In genomic region chr2:217307023-217307422, GRCh38 we compare ENCODE assay signal across 24 cellular contexts.
DNase-seq lines count a peak whose midpoint lies in the region.
"Had no signal": no experiment of that assay in that cellular context is flagged by ENCODE, and none has a peak within 500 bp of the region (broad histone marks: within the 10 kb centered on the region; RNA-seq: fewer than 3 reads in every experiment).

No MANE protein-coding gene starts in this region.

- DNase-seq in NCI-H1417 (lab: John Stamatoyannopoulos, UW) (peak in 2 of 3 experiments; percentile 2 to 9), NCI-H1417 treated with DMSO at 0.1 percent for 48 hours (lab: John Stamatoyannopoulos, UW) (no peak), HT1080 (ENCODE audit: low read depth) (peak; percentile 8), NCI-H2171 treated with DMSO at 0.1 percent for 48 hours (lab: John Stamatoyannopoulos, UW) (peak; percentile 89), SHP77 treated with DMSO at 0.1 percent for 48 hours (lab: John Stamatoyannopoulos, UW) (peak; percentile 64), HK-2 (ENCODE audit: unreplicated experiment) (no peak), SK-N-DZ (ENCODE audit: low spot score) (no peak), hippocampal formation (lab: John Stamatoyannopoulos, UW) (no peak)
- DNase-seq: activated CD4-positive, alpha-beta memory T cell treated with anti-CD3 and anti-CD28 coated beads, Interleukin-2, amount 10 ng/mL, durations not matched to agents 7 days and 5 days; activated CD8-positive, alpha-beta memory T cell treated with anti-CD3 and anti-CD28 coated beads, Interleukin-2, amount 50 U/mL, for 4 hours; activated naive CD4-positive, alpha-beta T cell treated with Interleukin-2 at 50 U/mL for 16 hours; CD4-positive, CD25-positive, alpha-beta regulatory T cell; cerebellar nuclear complex; dorsolateral prefrontal cortex; esophagus squamous epithelium; foreskin keratinocyte; lower lobe of right lung; naive thymus-derived CD4-positive, alpha-beta T cell; NCI-H1694 treated with DMSO at 0.1 percent for 48 hours; PC-9; right cardiac atrium; stimulated activated CD4-positive, alpha-beta T cell treated with anti-CD3 and anti-CD28 coated beads, Interleukin-1b, Interleukin-23, amount 100 ng/mL, for 48 hours; stimulated activated naive CD4-positive, alpha-beta T cell treated with Interleukin-2 at 50 U/mL for 16 hours; T-helper 2 cell had no signal

Comparison
In these comparisons a context has a peak if more than half of its experiments do, and no peak if none do; other contexts are left out.
1. DNase-seq: peak in NCI-H1417 (2 of 3), HT1080 (single experiment), NCI-H2171 treated with DMSO at 0.1 percent for 48 hours (single experiment) and SHP77 treated with DMSO at 0.1 percent for 48 hours (single experiment); none in NCI-H1417 treated with DMSO at 0.1 percent for 48 hours (single experiment), HK-2 (single experiment), SK-N-DZ (single experiment) and hippocampal formation (0 of 2).